8 cellular contexts compared by ENCODE assay signal in genomic region chr17:20063665-20064648, GRCh38. TPM values are rescaled to one million over a fixed set of nuclear protein-coding genes. Genes with fewer than 3 reads are reported as not detected.
DNase-seq lines count a peak whose midpoint lies in the region; ATAC-seq, FAIRE-seq and TF ChIP-seq lines count a peak whose summit lies in the region.
"Had no signal": no experiment of that assay in that cellular context is flagged by ENCODE, and none has a peak within 500 bp of the region (broad histone marks: within the 10 kb centered on the region; RNA-seq: fewer than 3 reads in every experiment).

No MANE protein-coding gene starts in this region.

- no peak overlapping the region for H3K4me3 Mint-ChIP-seq in naive thymus-derived CD8-positive, alpha-beta T cell

- H3K27me3 Mint-ChIP-seq in naive thymus-derived CD8-positive, alpha-beta T cell: peaks cover 0 to 4% (median 0%) of the 10 kb centered on the region in 5 donors

- H3K4me2 ChIP-seq in H1 (ENCODE audit: insufficient read depth in 1 of 2, low read depth in 2 of 2, low read length in 2 of 2): peak overlapping the region in 1 of 2 experiments; percentile 25; a peak in 2 of 4 replicates

- H3K36me3 ChIP-seq in H1 (ENCODE audit: control insufficient read depth in 2 of 4, insufficient read depth in 4 of 4, low read length in 3 of 4): no peaks in the 10 kb centered on the region

- no peaks in the 10 kb centered on the region for H3K36me3 Mint-ChIP-seq in naive thymus-derived CD8-positive, alpha-beta T cell

- no peak for TF ChIP-seq EP300 in H1 (IDR thresholded peaks at IDR 0.05; ENCODE audit: borderline replicate concordance in 1 of 2, low read depth in 2 of 2, low read length in 2 of 2)

- H3K9ac ChIP-seq in H1 (replicated peaks in 1 of 4; ENCODE audit: extremely low read depth in 1 of 4, low read depth in 3 of 4, low read length in 3 of 4): no peak overlapping the region

- no peak for TF ChIP-seq RAD21 in H1 (IDR thresholded peaks at IDR 0.05 in 1 of 2, conservative IDR thresholded peaks at IDR 0.05 in 1 of 2; ENCODE audit: low read depth in 2 of 2, low read length in 2 of 2)

- no peak overlapping the region for H2BK120ac ChIP-seq in H1 (replicated peaks; ENCODE audit: low read depth, low read length)

- H3K14ac ChIP-seq in H1 (ENCODE audit: insufficient read length): no peak overlapping the region

- no peak overlapping the region for H3K56ac ChIP-seq in H1 (replicated peaks; ENCODE audit: insufficient read length, low read depth, low read length)

- H2AK5ac ChIP-seq in H1 (ENCODE audit: low read depth, low read length): 0 out of 2 replicates have a peak overlapping the region, but pooled peaks have one; percentile 78

- H3K27me3 ChIP-seq in H1 (replicated peaks in 1 of 4; ENCODE audit: control insufficient read depth in 3 of 4, extremely low read depth in 1 of 4, insufficient read depth in 3 of 4, low read length in 3 of 4): peaks cover 0 to 2% (median 0%) of the 10 kb centered on the region in 4 experiments; a peak in 1 of 7 replicates

- no peak overlapping the region for H3K27ac ChIP-seq in H1 (ENCODE audit: low read depth, low read length)

- no peak overlapping the region for H3K23ac ChIP-seq in H1 (ENCODE audit: insufficient read length)

- H3K4me3 ChIP-seq in H1 (ENCODE audit: extremely low read depth in 1 of 4, insufficient read depth in 2 of 4, low read depth in 3 of 4, low read length in 4 of 4): no peak overlapping the region

- no peak overlapping the region for H2BK5ac ChIP-seq in H1 (ENCODE audit: low read depth, low read length)

- FAIRE-seq in GM12892 (lab: Jason Lieb, UNC) (peak; percentile 67), H1 (lab: Jason Lieb, UNC) (no peak)
- FAIRE-seq: TTC549 had no signal

- H3K9me3 Mint-ChIP-seq in naive thymus-derived CD8-positive, alpha-beta T cell: no peaks in the 10 kb centered on the region

- DNase-seq in GM12892 (ENCODE audit: insufficient read length) (no peak), RKO (ENCODE audit: low spot score) (peak; percentile 10), H1 (ENCODE audit: low read depth in 1 of 2, low spot score in 2 of 2) (no peak), nucleus accumbens (lab: John Stamatoyannopoulos, UW) (peak in 50 of 56 donors; percentile 18 to 86 (median 49)), HT-29 (ENCODE audit: low spot score) (no peak)
- no peak for DNase-seq in naive thymus-derived CD8-positive, alpha-beta T cell

- no peak overlapping the region for H4K5ac ChIP-seq in H1 (ENCODE audit: insufficient read length, low read depth, low read length)

- H4K91ac ChIP-seq in H1 (replicated peaks; ENCODE audit: insufficient read length, low read length): no peak overlapping the region

- peak; percentile 64 for ATAC-seq in HG02571 (IDR thresholded peaks at IDR 0.05; ENCODE audit: unreplicated experiment)
- ATAC-seq in naive thymus-derived CD8-positive, alpha-beta T cell: no peak

- no peak overlapping the region for H3K27ac Mint-ChIP-seq in naive thymus-derived CD8-positive, alpha-beta T cell

- peak overlapping the region; percentile 30; the same call in 1 of the 2 replicates for H2BK12ac ChIP-seq in H1 (ENCODE audit: low read depth, low read length)

- H3K4me1 ChIP-seq in H1 (replicated peaks in 1 of 4; ENCODE audit: control insufficient read depth in 3 of 4, insufficient read depth in 4 of 4, low read length in 3 of 4): peaks cover 0 to 4% (median 3%) of the 10 kb centered on the region in 4 experiments; a peak in 5 of 7 replicates

- no peak overlapping the region; the same call in 1 of the 2 replicates for H3K18ac ChIP-seq in H1 (ENCODE audit: extremely low read depth, low read length)

- no peaks in the 10 kb centered on the region for H3K23me2 ChIP-seq in H1 (ENCODE audit: low read depth, low read length)

- H3K9me3 ChIP-seq in H1 (ENCODE audit: insufficient read depth in 2 of 2, low read depth in 1 of 2, low read length in 1 of 2): no peaks in the 10 kb centered on the region

- WGBS in H1 (ENCODE audit: extremely low coverage in 1 of 2, insufficient coverage in 1 of 2, insufficient read length in 1 of 2, insufficient replicate concordance in 2 of 2, low coverage in 1 of 2, low lambda C conversion rate in 2 of 2, missing lambda C conversion rate in 1 of 2), 2 experiments: 75% methylated on average over 12 of the region's 12 CpGs; no CpG with 5 or more reads in 1 of the 2 experiments

- TF ChIP-seq POLR2A in GM12892 (IDR thresholded peaks at IDR 0.05; ENCODE audit: low read depth, low read length): no peak
- no peak for TF ChIP-seq POLR2A in H1 (IDR thresholded peaks at IDR 0.05; ENCODE audit: control extremely low read depth in 1 of 2, low read depth in 2 of 2, low read length in 2 of 2)

- H3K4me1 Mint-ChIP-seq in naive thymus-derived CD8-positive, alpha-beta T cell: peaks cover 0 to 3% (median 0%) of the 10 kb centered on the region in 4 donors

- H2BK15ac ChIP-seq in H1 (ENCODE audit: low read length): 0 out of 2 replicates have a peak overlapping the region, but pooled peaks have one; percentile 68

- no peaks in the 10 kb centered on the region for H4K20me1 ChIP-seq in H1 (replicated peaks in 1 of 2; ENCODE audit: control insufficient read depth in 1 of 2, insufficient read depth in 2 of 2, low read length in 2 of 2)

- CTCF ChIA-PET in H1 (lab: Charles Lee; ENCODE audit: partially characterized antibody): interaction anchor here (0.6 to 1.2 kb wide), 2 partner anchors 11 to 29 kb away, joined by 3 read pairs; no protein-coding TSS in a partner anchor

- H3K79me2 ChIP-seq in H1 (ENCODE audit: control insufficient read depth in 1 of 2, insufficient read depth in 2 of 2, low read length in 2 of 2): no peaks in the 10 kb centered on the region

- no peak overlapping the region for H3K4ac ChIP-seq in H1 (replicated peaks; ENCODE audit: insufficient read length, low read depth, low read length)

- no peaks in the 10 kb centered on the region for H3K79me1 ChIP-seq in H1 (ENCODE audit: low read depth, low read length)

- no peak for TF ChIP-seq CTCF in H1 (IDR thresholded peaks at IDR 0.05; ENCODE audit: control extremely low read depth in 1 of 3, insufficient read depth in 1 of 3, low read depth in 1 of 3, low read length in 3 of 3)

- POLR2A ChIA-PET in H1 (lab: Charles Lee; ENCODE audit: partially characterized antibody): no interaction called here
- POLR2A ChIA-PET in naive thymus-derived CD8-positive, alpha-beta T cell (lab: Charles Lee): no interaction called here

- H2BK20ac ChIP-seq in H1 (ENCODE audit: low read length): 0 out of 2 replicates have a peak overlapping the region, but pooled peaks have one; percentile 34

- H4K8ac ChIP-seq in H1 (ENCODE audit: extremely low read depth, insufficient read depth, low read length): peak overlapping the region; percentile 8; the same call in 1 of the 2 replicates

- no peak overlapping the region for H2AFZ ChIP-seq in H1 (ENCODE audit: low read length)

TF ChIP-seq in H1, 55 proteins besides CTCF, POLR2A, EP300 and RAD21:
- no peak for TF ChIP-seq BCL11A (IDR thresholded peaks at IDR 0.05; ENCODE audit: low read depth in 2 of 2, low read length in 2 of 2)
- TF ChIP-seq CEBPB (IDR thresholded peaks at IDR 0.05; ENCODE audit: low read depth, low read length): peak; percentile 24; the same call in 1 of the 2 replicates
- TF ChIP-seq ATF3 (IDR thresholded peaks at IDR 0.05; ENCODE audit: insufficient read depth, low read depth, low read length): no peak

RNA-seq across cellular contexts. Expression of gene SPECC1, which starts 54.8 kb away (rescaled TPM):
- polyA plus RNA-seq in GM12892 (2012; ENCODE audit: missing spikeins): 19.4 TPM
- total RNA-seq in H1 (2021; fragmentation: NEBNext Ultra II Directional; extraction: Animal tissue kit (Norgen Biotek cat#: 25700)): 87.9 and 98.7 TPM in 2 replicates
- polyA plus RNA-seq in H1 (2011; rRNA removed): 27.7 and 35.8 TPM in 2 replicates
- 40.8 TPM for polyA plus RNA-seq in H1 (2011; cell fraction: cytosol; rRNA removed)
- 54.5 TPM for polyA plus RNA-seq in H1 (2011; cell fraction: nucleus; rRNA removed)
- polyA plus RNA-seq in H1 (2012, experiment 1 of 2): 58.8 to 68.1 TPM (median 63.4 TPM) in 4 replicates
- 20.2 TPM for polyA plus RNA-seq in H1 (2012, experiment 2 of 2)
- polyA plus RNA-seq in H1 (2013, experiment 1 of 2): 59.6 TPM
- polyA plus RNA-seq in H1 (2013, experiment 2 of 2): 59.8 TPM
- 49.4 and 63.8 TPM in 2 replicates for polyA minus RNA-seq in H1 (2011; rRNA and poly(A)+ RNA removed)
- 59.7 TPM for polyA minus RNA-seq in H1 (2011; cell fraction: cytosol; rRNA and poly(A)+ RNA removed)
- polyA minus RNA-seq in H1 (2011; cell fraction: nucleus; rRNA and poly(A)+ RNA removed): 190 TPM
- 10.2 and 15.8 TPM in 2 replicates for total RNA-seq in HT-29 (2014; rRNA removed; shearing (Covaris generic))
- 1 to 10 TPM; 1.8 to 1.9 TPM for total RNA-seq in naive thymus-derived CD8-positive, alpha-beta T cell
- polyA plus RNA-seq in naive thymus-derived CD8-positive, alpha-beta T cell: 1 to 10 TPM; 2.5 to 4.7 (median 3.1) TPM

Comparison
In these comparisons a context has a peak if more than half of its experiments do, and no peak if none do; other contexts are left out.
1. DNase-seq: peak in RKO (single experiment) and nucleus accumbens (50 of 56); none in GM12892 (single experiment), H1 (0 of 2), HT-29 (single experiment) and naive thymus-derived CD8-positive, alpha-beta T cell (0 of 10).